ENCODE assay signal across 10 cellular contexts in the genomic region with DNA sequence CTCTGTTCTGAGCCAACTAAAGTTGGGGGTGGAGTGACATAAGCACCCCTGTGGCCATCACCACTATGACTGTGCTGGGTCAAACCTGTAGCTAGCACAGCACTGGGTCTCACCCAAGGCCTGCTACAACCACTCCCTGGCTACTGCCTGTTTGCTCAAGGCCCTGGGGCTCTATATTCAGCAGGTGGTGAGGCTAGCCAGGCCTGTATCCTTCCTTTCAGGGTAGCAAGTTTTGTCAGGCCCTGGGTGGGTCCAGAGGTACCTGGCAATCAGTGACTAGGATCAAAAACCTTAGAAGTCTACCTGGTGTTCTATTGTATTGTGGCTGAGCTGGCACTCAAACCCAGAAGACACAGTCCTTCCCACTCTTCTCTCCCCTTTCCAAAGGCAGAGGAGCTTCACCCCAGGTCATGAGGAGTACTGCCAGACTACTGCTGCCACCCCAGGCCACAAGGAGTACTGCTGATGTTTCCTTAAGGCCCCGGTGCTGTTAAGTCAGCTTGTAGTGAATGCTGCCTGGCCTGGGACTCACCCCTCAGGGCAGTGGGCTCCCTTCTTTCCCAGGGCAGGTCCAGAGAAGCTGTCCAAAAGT.
DNase-seq lines count a peak whose midpoint lies in the region; ATAC-seq, FAIRE-seq and TF ChIP-seq lines count a peak whose summit lies in the region.
"Had no signal": no experiment of that assay in that cellular context is flagged by ENCODE, and none has a peak within 500 bp of the region (broad histone marks: within the 10 kb centered on the region; RNA-seq: fewer than 3 reads in every experiment).

No MANE protein-coding gene starts in this region.

- H3K36me3 ChIP-seq in H1 (ENCODE audit: control insufficient read depth in 2 of 4, insufficient read depth in 4 of 4, low read length in 3 of 4) = no peaks in the 10 kb centered on the region
- no peaks in the 10 kb centered on the region for H3K36me3 ChIP-seq in gastrocnemius medialis
- no peaks in the 10 kb centered on the region for H3K36me3 ChIP-seq in CD4-positive, alpha-beta memory T cell (ENCODE audit: insufficient read depth, low read length)
- no peaks in the 10 kb centered on the region for H3K36me3 ChIP-seq in lower lobe of right lung

- H3K9me3 Mint-ChIP-seq in CD4-positive, alpha-beta memory T cell = peaks cover 0 to 2% (median 0%) of the 10 kb centered on the region in 8 donors

- no peaks in the 10 kb centered on the region for H3K4me1 Mint-ChIP-seq in CD4-positive, alpha-beta memory T cell
- H3K4me1 Mint-ChIP-seq: memory B cell had no signal

- ATAC-seq in GM21390 (IDR thresholded peaks at IDR 0.05; ENCODE audit: unreplicated experiment) = peak; percentile 88
- ATAC-seq in gastrocnemius medialis = no peak
- no peak for ATAC-seq in lower lobe of right lung

- H3K23me2 ChIP-seq in H1 (ENCODE audit: low read depth, low read length) = no peaks in the 10 kb centered on the region

- H4K5ac ChIP-seq in H1 (ENCODE audit: insufficient read length, low read depth, low read length) = no peak overlapping the region

- no peak overlapping the region for H4K91ac ChIP-seq in H1 (replicated peaks; ENCODE audit: insufficient read length, low read length)

- no peak overlapping the region for H3K4me2 ChIP-seq in H1 (ENCODE audit: insufficient read depth in 1 of 2, low read depth in 2 of 2, low read length in 2 of 2)

- FAIRE-seq in H1 (lab: Jason Lieb, UNC) = no peak

- H3K23ac ChIP-seq in H1 (ENCODE audit: insufficient read length) = no peak overlapping the region

- H4K20me1 ChIP-seq in H1 (replicated peaks in 1 of 2; ENCODE audit: control insufficient read depth in 1 of 2, insufficient read depth in 2 of 2, low read length in 2 of 2) = no peaks in the 10 kb centered on the region

- WGBS in H1 (ENCODE audit: extremely low coverage in 1 of 2, insufficient coverage in 1 of 2, insufficient read length in 1 of 2, insufficient replicate concordance in 2 of 2, low coverage in 1 of 2, low lambda C conversion rate in 2 of 2, missing lambda C conversion rate in 1 of 2), 2 experiments = 65% methylated on average over 1 of the region's 1 CpG; no CpG with 5 or more reads in 1 of the 2 experiments

- peaks cover 4 to 12% of the 10 kb centered on the region in 2 donors for H3K27me3 Mint-ChIP-seq in CD4-positive, alpha-beta memory T cell

- peak; percentile 40 to 58; a peak in 3 of 4 replicates for TF ChIP-seq RAD21 in H1 (IDR thresholded peaks at IDR 0.05 in 1 of 2, conservative IDR thresholded peaks at IDR 0.05 in 1 of 2; ENCODE audit: low read depth in 2 of 2, low read length in 2 of 2)

- TF ChIP-seq POLR2A in H1 (IDR thresholded peaks at IDR 0.05; ENCODE audit: control extremely low read depth in 1 of 2, low read depth in 2 of 2, low read length in 2 of 2) = no peak
- TF ChIP-seq POLR2A in gastrocnemius medialis (IDR thresholded peaks at IDR 0.05) = no peak

- DNase-seq in GM10266 (ENCODE audit: extremely low spot score) (no peak), HT-29 (ENCODE audit: low spot score) (peak; percentile 36), H1 (ENCODE audit: low read depth in 1 of 2, low spot score in 2 of 2) (peak in 1 of 2 experiments; percentile 59), gastrocnemius medialis (no peak), lower lobe of right lung (no peak)
- DNase-seq in stimulated activated CD4-positive, alpha-beta T cell treated with anti-CD3 and anti-CD28 coated beads, Interleukin-4, amount 100 ng/mL, for 24 hours = no peak
- DNase-seq in CD4-positive, alpha-beta memory T cell = no peak

- no peak overlapping the region for H2BK15ac ChIP-seq in H1 (ENCODE audit: low read length)

- TF ChIP-seq EP300 in H1 (IDR thresholded peaks at IDR 0.05; ENCODE audit: borderline replicate concordance in 1 of 2, low read depth in 2 of 2, low read length in 2 of 2) = no peak

- intact Hi-C loops in gastrocnemius medialis (cut with DNase I; ENCODE audit: low total_unique reads) (no loop called here), lower lobe of right lung (cut with DNase I) (no loop called here)
- intact Hi-C loops in CD4-positive, alpha-beta memory T cell (cut with micrococcal nuclease) = no loop called here

- H3K9me3 ChIP-seq in H1 (ENCODE audit: insufficient read depth in 2 of 2, low read depth in 1 of 2, low read length in 1 of 2) (peaks cover 0 to 2% of the 10 kb centered on the region in 2 experiments; a peak in 1 of 4 replicates), gastrocnemius medialis (no peaks in the 10 kb centered on the region), lower lobe of right lung (no peaks in the 10 kb centered on the region)
- H3K9me3 ChIP-seq in CD4-positive, alpha-beta memory T cell (ENCODE audit: control insufficient read depth in 1 of 2, low read length in 2 of 2) = no peaks in the 10 kb centered on the region

- no peak overlapping the region for H3K9ac ChIP-seq in H1 (replicated peaks in 1 of 4; ENCODE audit: extremely low read depth in 1 of 4, low read depth in 3 of 4, low read length in 3 of 4)

- H3K18ac ChIP-seq in H1 (ENCODE audit: extremely low read depth, low read length) = no peak overlapping the region

- no peak overlapping the region for H2BK20ac ChIP-seq in H1 (ENCODE audit: low read length)

- no peaks in the 10 kb centered on the region for H3K4me1 ChIP-seq in H1 (replicated peaks in 1 of 4; ENCODE audit: control insufficient read depth in 3 of 4, insufficient read depth in 4 of 4, low read length in 3 of 4)
- no peaks in the 10 kb centered on the region for H3K4me1 ChIP-seq in gastrocnemius medialis
- H3K4me1 ChIP-seq in CD4-positive, alpha-beta memory T cell (ENCODE audit: insufficient read depth, low read length) = no peaks in the 10 kb centered on the region
- no peaks in the 10 kb centered on the region for H3K4me1 ChIP-seq in lower lobe of right lung

- CTCF ChIA-PET in H1 (lab: Charles Lee; ENCODE audit: partially characterized antibody) = interaction anchor here (0.7 to 2.3 kb wide), 16 partner anchors 8 to 231 kb away, joined by 3 to 14 read pairs (median 4); no protein-coding TSS in a partner anchor
- CTCF ChIA-PET in CD4-positive, alpha-beta memory T cell (lab: Charles Lee; ENCODE audit: partially characterized antibody) = interaction anchor here (1.6 kb wide), 1 partner anchor 20 kb away, joined by 7 read pairs; no protein-coding TSS in a partner anchor

- no peaks in the 10 kb centered on the region for H3K79me2 ChIP-seq in H1 (ENCODE audit: control insufficient read depth in 1 of 2, insufficient read depth in 2 of 2, low read length in 2 of 2)

- no peak overlapping the region for H2AK5ac ChIP-seq in H1 (ENCODE audit: low read depth, low read length)

- H3K27ac ChIP-seq in H1 (ENCODE audit: low read depth, low read length) (no peak overlapping the region), gastrocnemius medialis (no peak overlapping the region), lower lobe of right lung (no peak overlapping the region)
- no peak overlapping the region for H3K27ac ChIP-seq in CD4-positive, alpha-beta memory T cell (ENCODE audit: low read depth, low read length)

- no peak overlapping the region for H3K4me3 Mint-ChIP-seq in CD4-positive, alpha-beta memory T cell
- H3K4me3 Mint-ChIP-seq: brain, memory B cell had no signal

- no peak overlapping the region for H3K56ac ChIP-seq in H1 (replicated peaks; ENCODE audit: insufficient read length, low read depth, low read length)

- in situ Hi-C loops in gastrocnemius medialis (cut with MboI; ENCODE audit: low sequenced_read_pairs in 4 of 4) = no loop called here

- TF ChIP-seq CTCF in GM10266 (IDR thresholded peaks at IDR 0.05; ENCODE audit: control insufficient read depth, insufficient read depth, low read depth, missing control alignments) (peak; percentile 33), H1 (IDR thresholded peaks at IDR 0.05; ENCODE audit: control extremely low read depth in 1 of 3, insufficient read depth in 1 of 3, low read depth in 1 of 3, low read length in 3 of 3) (peak; percentile 46 to 75 (median 67)), gastrocnemius medialis (IDR thresholded peaks at IDR 0.05 in 4 of 5, conservative IDR thresholded peaks at IDR 0.05 in 1 of 5) (no peak), lower lobe of right lung (IDR thresholded peaks at IDR 0.05) (no peak)

- H3K36me3 Mint-ChIP-seq in CD4-positive, alpha-beta memory T cell = no peaks in the 10 kb centered on the region
- H3K36me3 Mint-ChIP-seq: brain, memory B cell had no signal

- H3K14ac ChIP-seq in H1 (ENCODE audit: insufficient read length) = no peak overlapping the region

- H2BK120ac ChIP-seq in H1 (replicated peaks; ENCODE audit: low read depth, low read length) = no peak overlapping the region

- no peak overlapping the region for H4K8ac ChIP-seq in H1 (ENCODE audit: extremely low read depth, insufficient read depth, low read length)

- no peak overlapping the region for H2BK12ac ChIP-seq in H1 (ENCODE audit: low read depth, low read length)

- no peaks in the 10 kb centered on the region for H3K79me1 ChIP-seq in H1 (ENCODE audit: low read depth, low read length)

- H3K27me3 ChIP-seq in H1 (replicated peaks in 1 of 4; ENCODE audit: control insufficient read depth in 3 of 4, extremely low read depth in 1 of 4, insufficient read depth in 3 of 4, low read length in 3 of 4) (no peaks in the 10 kb centered on the region), gastrocnemius medialis (no peaks in the 10 kb centered on the region), lower lobe of right lung (ENCODE audit: low read depth) (no peaks in the 10 kb centered on the region)
- H3K27me3 ChIP-seq in CD4-positive, alpha-beta memory T cell (ENCODE audit: insufficient read depth, low read length) = no peaks in the 10 kb centered on the region

- H3K27ac Mint-ChIP-seq in CD4-positive, alpha-beta memory T cell = no peak overlapping the region
- H3K27ac Mint-ChIP-seq: brain, memory B cell had no signal

- H2BK5ac ChIP-seq in H1 (ENCODE audit: low read depth, low read length) = no peak overlapping the region

- no peak overlapping the region for H3K4me3 ChIP-seq in H1 (ENCODE audit: extremely low read depth in 1 of 4, insufficient read depth in 2 of 4, low read depth in 3 of 4, low read length in 4 of 4)
- no peak overlapping the region for H3K4me3 ChIP-seq in gastrocnemius medialis
- H3K4me3 ChIP-seq in CD4-positive, alpha-beta memory T cell (ENCODE audit: low read length in 2 of 2) = no peak overlapping the region
- H3K4me3 ChIP-seq in lower lobe of right lung = no peak overlapping the region

- no peak overlapping the region; the same call in 1 of the 2 replicates for H2AFZ ChIP-seq in H1 (ENCODE audit: low read length)

- no peak overlapping the region for H3K4ac ChIP-seq in H1 (replicated peaks; ENCODE audit: insufficient read length, low read depth, low read length)

- POLR2A ChIA-PET in H1 (lab: Charles Lee; ENCODE audit: partially characterized antibody) = no interaction called here
- POLR2A ChIA-PET in CD4-positive, alpha-beta memory T cell (lab: Charles Lee; ENCODE audit: partially characterized antibody) = no interaction called here

Comparison
In these comparisons a context has a peak if more than half of its experiments do, and no peak if none do; other contexts are left out.
1. CTCF ChIP-seq: peak in GM10266 (single experiment) and H1 (3 of 3); none in gastrocnemius medialis (0 of 5) and lower lobe of right lung (single experiment).